ENCODE assay signal across 1 cellular context in the genomic region with DNA sequence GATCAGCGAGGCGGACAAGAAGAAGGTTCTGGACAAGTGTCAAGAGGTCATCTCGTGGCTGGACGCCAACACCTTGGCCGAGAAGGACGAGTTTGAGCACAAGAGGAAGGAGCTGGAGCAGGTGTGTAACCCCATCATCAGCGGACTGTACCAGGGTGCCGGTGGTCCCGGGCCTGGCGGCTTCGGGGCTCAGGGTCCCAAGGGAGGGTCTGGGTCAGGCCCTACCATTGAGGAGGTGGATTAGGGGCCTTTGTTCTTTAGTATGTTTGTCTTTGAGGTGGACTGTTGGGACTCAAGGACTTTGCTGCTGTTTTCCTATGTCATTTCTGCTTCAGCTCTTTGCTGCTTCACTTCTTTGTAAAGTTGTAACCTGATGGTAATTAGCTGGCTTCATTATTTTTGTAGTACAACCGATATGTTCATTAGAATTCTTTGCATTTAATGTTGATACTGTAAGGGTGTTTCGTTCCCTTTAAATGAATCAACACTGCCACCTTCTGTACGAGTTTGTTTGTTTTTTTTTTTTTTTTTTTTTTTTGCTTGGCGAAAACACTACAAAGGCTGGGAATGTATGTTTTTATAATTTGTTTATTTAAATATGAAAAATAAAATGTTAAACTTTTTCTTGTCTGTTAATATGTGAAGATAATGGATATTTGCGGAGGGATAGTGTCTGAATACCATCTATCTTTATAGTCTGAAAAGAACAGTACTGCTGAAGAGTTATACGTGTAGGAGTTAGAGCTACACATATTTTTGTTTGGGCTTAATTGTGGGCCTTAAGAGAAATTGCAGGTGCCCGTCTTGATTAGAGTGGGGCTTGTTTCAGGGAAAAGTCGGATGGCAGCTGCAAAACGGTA.
TF ChIP-seq lines count a peak whose summit lies in the region.

No MANE protein-coding gene starts in this region.

TF ChIP-seq in endothelial cell of umbilical vein, 7 proteins besides CTCF, POLR2A, EP300 and RAD21:
- TF ChIP-seq, protein P1, sequence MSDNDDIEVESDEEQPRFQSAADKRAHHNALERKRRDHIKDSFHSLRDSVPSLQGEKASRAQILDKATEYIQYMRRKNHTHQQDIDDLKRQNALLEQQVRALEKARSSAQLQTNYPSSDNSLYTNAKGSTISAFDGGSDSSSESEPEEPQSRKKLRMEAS (IDR thresholded peaks at IDR 0.05; ENCODE audit: insufficient read depth, insufficient read length): no peak
- TF ChIP-seq POLR2AphosphoS5 (IDR thresholded peaks at IDR 0.05; ENCODE audit: insufficient read depth, low read depth, low read length) (no peak), JUN (IDR thresholded peaks at IDR 0.05; ENCODE audit: borderline replicate concordance, insufficient read depth, insufficient read length, low read depth) (no peak), FOS (IDR thresholded peaks at IDR 0.05; ENCODE audit: borderline replicate concordance, insufficient read depth, low read length) (no peak), EZH2 (IDR thresholded peaks at IDR 0.05; ENCODE audit: borderline replicate concordance, low read depth, low read length, severe bottlenecking) (no peak), MYC (IDR thresholded peaks at IDR 0.05; ENCODE audit: low read depth, low read length) (no peak), GATA2 (IDR thresholded peaks at IDR 0.05; ENCODE audit: insufficient read depth, insufficient read length, low read depth, low read length) (no peak)
